Comparison of ENCODE assay signal across 30 cellular contexts in the genomic region with DNA sequence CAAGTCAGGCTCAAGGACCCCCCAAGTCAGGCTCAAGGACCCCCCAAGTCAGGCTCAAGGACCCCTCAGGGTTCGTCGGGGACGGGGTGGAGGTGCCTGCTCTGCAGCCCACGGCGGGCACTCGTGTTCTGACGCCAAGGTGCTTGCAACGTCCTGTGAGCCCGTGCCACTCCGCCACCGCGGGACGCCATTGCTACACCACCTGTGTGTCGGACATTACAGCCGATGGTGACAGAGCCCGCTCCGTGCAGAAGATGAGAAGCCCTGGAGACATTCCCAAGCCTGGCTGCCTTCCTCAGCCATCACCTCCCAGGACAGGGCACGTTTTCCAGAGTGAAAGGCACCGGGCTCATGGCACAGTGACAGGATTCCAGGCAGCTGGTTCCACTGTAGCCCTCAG.
"Had no signal": no experiment of that assay in that cellular context is flagged by ENCODE, and none has a peak within 500 bp of the region (broad histone marks: within the 10 kb centered on the region; RNA-seq: fewer than 3 reads in every experiment).

No MANE protein-coding gene starts in this region.

- H3K9ac ChIP-seq: KMS-11, SK-N-SH had no signal

- H3K4me1 ChIP-seq: body of pancreas, breast epithelium, Peyer's patch, SJSA1 had no signal

- ATAC-seq: activated CD8-positive, alpha-beta T cell treated with anti-CD3 and anti-CD28 coated beads for 36 hours; body of pancreas; PC-3 had no signal

- H3K9me3 ChIP-seq: body of pancreas, SJSA1 had no signal

- H3K4me2 ChIP-seq: KMS-11, SK-N-SH had no signal

- H3K27me3 ChIP-seq: body of pancreas, breast epithelium, Peyer's patch, SJSA1 had no signal

- DNase-seq: activated CD4-positive, alpha-beta T cell treated with anti-CD3 and anti-CD28 coated beads, Interleukin-2, amount 10 ng/mL, durations not matched to agents 24 days and 14 days; activated CD4-positive, alpha-beta T cell treated with anti-CD3 and anti-CD28 coated beads, Interleukin-2, amount 50 U/mL, for 4 hours; activated CD8-positive, alpha-beta T cell treated with anti-CD3 and anti-CD28 coated beads for 36 hours; activated gamma-delta T cell; activated naive CD4-positive, alpha-beta T cell treated with Interleukin-2 at 50 U/mL for 16 hours; activated naive CD8-positive, alpha-beta T cell treated with anti-CD3 and anti-CD28 coated beads, Interleukin-2, amount 10 ng/mL, durations not matched to agents 7 days and 5 days; activated T-cell treated with anti-CD3 and anti-CD28 coated beads, Interleukin-2, amount 50 U/mL, for 24 hours; amygdala; body of pancreas; caudate nucleus; MM.1S; MV-4-11; NCI-H1092; NCI-H1436 treated with DMSO at 0.1 percent for 48 hours; NCI-H1694 treated with DMSO at 0.1 percent for 48 hours; NCI-H2029; NCI-H345; NCI-H526; NCI-H748 treated with DMSO at 0.1 percent for 48 hours; NK-92 treated with Interleukin-12 subunit alpha and Interleukin-12 subunit beta, amount 100 ng/mL, for 24 hours; PC-3; Peyer's patch; RPMI8226; SHP77 treated with DMSO at 0.1 percent for 48 hours; SK-N-SH had no signal

- H3K4me3 ChIP-seq: body of pancreas, breast epithelium, Peyer's patch, SJSA1 had no signal

- H3K27ac ChIP-seq: body of pancreas, breast epithelium, KMS-11, Peyer's patch, SJSA1 had no signal

- FAIRE-seq: astrocyte, TTC549 had no signal

- H3K36me3 ChIP-seq: breast epithelium, Peyer's patch, SJSA1 had no signal
